1 cellular context compared by ENCODE assay signal in the genomic region with DNA sequence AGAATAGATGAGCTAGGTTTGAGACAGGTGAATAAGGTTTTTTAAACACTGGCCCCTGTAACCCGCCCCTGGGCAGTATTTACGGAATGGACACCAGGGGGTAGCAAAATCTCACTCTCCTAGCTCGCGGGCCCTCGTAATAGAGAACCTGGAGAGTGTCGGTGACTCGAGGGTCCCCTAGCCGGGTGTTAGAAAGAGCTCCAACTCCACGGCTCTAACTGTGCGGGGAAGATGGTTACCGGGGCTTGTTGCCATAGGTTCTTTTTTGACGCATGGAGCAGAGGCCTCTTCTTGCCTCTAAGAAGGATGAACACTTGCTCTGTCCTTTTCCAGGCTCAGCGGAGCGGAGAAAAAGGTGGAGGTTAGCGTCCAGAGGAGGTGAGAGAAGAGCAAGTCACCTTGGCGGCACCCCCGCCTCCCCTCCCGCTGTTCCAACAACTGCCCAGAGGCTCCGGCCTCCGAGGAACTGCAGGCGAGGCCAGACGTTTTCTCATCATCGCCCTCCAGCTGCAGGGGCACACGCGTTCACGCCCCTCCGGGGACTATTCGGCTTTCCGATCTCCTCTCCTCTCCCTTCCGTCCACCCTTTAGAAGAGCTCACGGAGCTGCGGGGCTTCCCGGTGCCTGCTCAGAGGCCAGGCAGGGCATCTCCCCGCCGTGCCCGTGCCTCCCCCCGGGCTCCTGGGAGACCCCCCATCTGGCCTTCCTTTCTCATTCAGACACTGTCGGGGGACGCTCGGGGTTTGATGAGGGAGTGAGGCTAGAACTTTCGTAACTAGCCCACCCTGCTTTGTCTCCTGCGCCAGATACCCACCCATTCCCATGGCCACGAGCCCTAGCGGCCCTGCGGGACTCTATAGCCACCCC.
A peak's percentile ranks its signal among the peaks of the same experiment; 100 is the strongest.
TF ChIP-seq lines count a peak whose summit lies in the region.

No MANE protein-coding gene starts in this region.

TF ChIP-seq in HepG2, 621 proteins besides CTCF, POLR2A, EP300 and RAD21 (continued from another document and continues in another):
- peak; percentile 30; the same call in 1 of the 2 replicates for TF ChIP-seq TFE3 (CRISPR knock-in tag; IDR thresholded peaks at IDR 0.05)
- TF ChIP-seq ZNF143 (CRISPR knock-in tag; IDR thresholded peaks at IDR 0.05) = no peak
- TF ChIP-seq ZNF121 (CRISPR knock-in tag; IDR thresholded peaks at IDR 0.05) = no peak
- peak; percentile 53; the same call in 1 of the 2 replicates for TF ChIP-seq ZNF850 (CRISPR knock-in tag; conservative IDR thresholded peaks at IDR 0.05)
- TF ChIP-seq PLRG1 (conservative IDR thresholded peaks at IDR 0.05) = no peak
- TF ChIP-seq, protein P1, sequence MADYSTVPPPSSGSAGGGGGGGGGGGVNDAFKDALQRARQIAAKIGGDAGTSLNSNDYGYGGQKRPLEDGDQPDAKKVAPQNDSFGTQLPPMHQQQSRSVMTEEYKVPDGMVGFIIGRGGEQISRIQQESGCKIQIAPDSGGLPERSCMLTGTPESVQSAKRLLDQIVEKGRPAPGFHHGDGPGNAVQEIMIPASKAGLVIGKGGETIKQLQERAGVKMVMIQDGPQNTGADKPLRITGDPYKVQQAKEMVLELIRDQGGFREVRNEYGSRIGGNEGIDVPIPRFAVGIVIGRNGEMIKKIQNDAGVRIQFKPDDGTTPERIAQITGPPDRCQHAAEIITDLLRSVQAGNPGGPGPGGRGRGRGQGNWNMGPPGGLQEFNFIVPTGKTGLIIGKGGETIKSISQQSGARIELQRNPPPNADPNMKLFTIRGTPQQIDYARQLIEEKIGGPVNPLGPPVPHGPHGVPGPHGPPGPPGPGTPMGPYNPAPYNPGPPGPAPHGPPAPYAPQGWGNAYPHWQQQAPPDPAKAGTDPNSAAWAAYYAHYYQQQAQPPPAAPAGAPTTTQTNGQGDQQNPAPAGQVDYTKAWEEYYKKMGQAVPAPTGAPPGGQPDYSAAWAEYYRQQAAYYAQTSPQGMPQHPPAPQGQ (CRISPR knock-in tag; IDR thresholded peaks at IDR 0.05; ENCODE audit: borderline replicate concordance) = 0 out of 2 replicates have a peak, but pooled peaks have one; percentile 68
- TF ChIP-seq ZBTB14 (CRISPR knock-in tag; IDR thresholded peaks at IDR 0.05) = no peak
- TF ChIP-seq ZNF800 (CRISPR knock-in tag; IDR thresholded peaks at IDR 0.05) = peak; percentile 51; the same call in 1 of the 2 replicates
- no peak for TF ChIP-seq PBX2 (CRISPR knock-in tag; IDR thresholded peaks at IDR 0.05)
- no peak for TF ChIP-seq PBX3 (CRISPR knock-in tag; IDR thresholded peaks at IDR 0.05; ENCODE audit: borderline replicate concordance)
- no peak for TF ChIP-seq ARNT2 (CRISPR knock-in tag; IDR thresholded peaks at IDR 0.05; ENCODE audit: low read depth)
- TF ChIP-seq MTA1 (CRISPR knock-in tag; IDR thresholded peaks at IDR 0.05; ENCODE audit: borderline replicate concordance) = no peak
- TF ChIP-seq BRCA1 (CRISPR knock-in tag; IDR thresholded peaks at IDR 0.05) = no peak
- no peak for TF ChIP-seq BHLHE40 (IDR thresholded peaks at IDR 0.05; ENCODE audit: low read length)
- 0 out of 2 replicates have a peak, but pooled peaks have one; percentile 45 for TF ChIP-seq ZFP36L1 (CRISPR knock-in tag; IDR thresholded peaks at IDR 0.05)
- TF ChIP-seq ZFP90 (CRISPR knock-in tag; IDR thresholded peaks at IDR 0.05; ENCODE audit: borderline replicate concordance) = no peak; the same call in 1 of the 2 replicates
- TF ChIP-seq GABPB1 (CRISPR knock-in tag; IDR thresholded peaks at IDR 0.05) = peak; percentile 22; the same call in 1 of the 2 replicates
- TF ChIP-seq PHF21A (CRISPR knock-in tag; IDR thresholded peaks at IDR 0.05) = peak; percentile 71
- TF ChIP-seq RBFOX2 (IDR thresholded peaks at IDR 0.05; ENCODE audit: low read depth, low read length) = 0 out of 2 replicates have a peak, but pooled peaks have one; percentile 18
- TF ChIP-seq JDP2 (CRISPR knock-in tag; IDR thresholded peaks at IDR 0.05; ENCODE audit: borderline replicate concordance) = no peak
- no peak for TF ChIP-seq ATRX (CRISPR knock-in tag; IDR thresholded peaks at IDR 0.05; ENCODE audit: borderline replicate concordance)
- no peak for TF ChIP-seq HNRNPH1 (optimal IDR thresholded peaks at IDR 0.05; ENCODE audit: low read depth, low read length)
- no peak; the same call in 1 of the 2 replicates for TF ChIP-seq ZNF768 (CRISPR knock-in tag; IDR thresholded peaks at IDR 0.05)
- TF ChIP-seq ETV5 (CRISPR knock-in tag; IDR thresholded peaks at IDR 0.05; ENCODE audit: borderline replicate concordance) = 0 out of 2 replicates have a peak, but pooled peaks have one; percentile 23
- TF ChIP-seq ZNF3 (CRISPR knock-in tag; IDR thresholded peaks at IDR 0.05) = peak; percentile 34; the same call in 1 of the 2 replicates
- TF ChIP-seq MEF2D (CRISPR knock-in tag; IDR thresholded peaks at IDR 0.05) = peak; percentile 55
- no peak for TF ChIP-seq HIC2 (CRISPR knock-in tag; IDR thresholded peaks at IDR 0.05; ENCODE audit: low read depth)
- TF ChIP-seq AFF4 (CRISPR knock-in tag; IDR thresholded peaks at IDR 0.05) = no peak
- TF ChIP-seq KAT7 (CRISPR knock-in tag; IDR thresholded peaks at IDR 0.05; ENCODE audit: borderline replicate concordance) = no peak; the same call in 1 of the 2 replicates
- TF ChIP-seq ZNF18 (CRISPR knock-in tag; IDR thresholded peaks at IDR 0.05; ENCODE audit: insufficient replicate concordance) = no peak
- no peak for TF ChIP-seq ZNF788 (CRISPR knock-in tag; IDR thresholded peaks at IDR 0.05; ENCODE audit: borderline replicate concordance)
- no peak for TF ChIP-seq CBX2 (IDR thresholded peaks at IDR 0.05; ENCODE audit: low read depth, low read length)
- no peak for TF ChIP-seq CBX2 (CRISPR knock-in tag; IDR thresholded peaks at IDR 0.05; ENCODE audit: low read depth)
- TF ChIP-seq KAT2B (IDR thresholded peaks at IDR 0.05; ENCODE audit: borderline replicate concordance, low read depth, low read length) = 0 out of 2 replicates have a peak, but pooled peaks have one; percentile 9
- 0 out of 2 replicates have a peak, but pooled peaks have one; percentile 20 for TF ChIP-seq ZNF343 (CRISPR knock-in tag; IDR thresholded peaks at IDR 0.05)
- TF ChIP-seq KLF16 (CRISPR knock-in tag; IDR thresholded peaks at IDR 0.05) = peak in 1 of 2 experiments; percentile 50; a peak in 1 of 4 replicates
- no peak for TF ChIP-seq ZNF564 (CRISPR knock-in tag; IDR thresholded peaks at IDR 0.05)
- TF ChIP-seq IRF2 (CRISPR knock-in tag; IDR thresholded peaks at IDR 0.05) = peak; percentile 32; the same call in 1 of the 2 replicates
- TF ChIP-seq NCOA2 (CRISPR knock-in tag; IDR thresholded peaks at IDR 0.05) = peak; percentile 44; the same call in 1 of the 2 replicates
- TF ChIP-seq ZNF674 (CRISPR knock-in tag; IDR thresholded peaks at IDR 0.05; ENCODE audit: low read depth) = no peak
- TF ChIP-seq YEATS2 (CRISPR knock-in tag; IDR thresholded peaks at IDR 0.05; ENCODE audit: borderline replicate concordance) = no peak; the same call in 1 of the 2 replicates
- peak; percentile 13; the same call in 1 of the 2 replicates for TF ChIP-seq NCOR1 (IDR thresholded peaks at IDR 0.05; ENCODE audit: borderline replicate concordance, low read length)
